8 cellular contexts compared by ENCODE assay signal in the genomic region with DNA sequence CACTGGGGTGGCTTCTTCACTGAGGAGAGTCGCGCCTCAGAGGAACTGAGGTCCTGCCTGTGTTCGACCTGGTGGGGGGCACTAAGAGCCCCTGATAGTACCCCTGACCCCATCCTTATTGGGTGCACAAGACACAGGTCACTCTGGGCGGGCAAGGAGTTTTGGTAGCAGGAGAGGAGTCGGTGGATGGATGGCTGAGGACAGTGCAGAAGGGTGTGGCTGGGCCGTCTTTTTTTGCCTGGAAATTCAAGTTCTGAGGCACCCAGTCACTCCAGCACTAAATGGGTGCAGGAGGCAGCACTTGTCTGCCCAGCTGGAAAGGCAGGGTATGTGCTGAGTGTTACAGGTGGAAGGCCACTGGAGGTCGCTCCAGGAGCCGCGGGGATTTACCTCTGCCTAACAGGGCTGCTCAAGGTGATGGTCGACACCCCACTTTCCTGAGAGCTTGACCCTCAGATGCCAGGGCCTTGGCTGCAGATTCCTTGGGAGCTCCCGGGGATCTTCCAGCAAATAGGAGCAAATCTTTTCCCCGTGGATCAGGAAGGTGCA. TPM values are rescaled to one million over a fixed set of nuclear protein-coding genes. Genes with fewer than 3 reads are reported as not detected.
A peak's percentile ranks its signal among the peaks of the same experiment; 100 is the strongest.
DNase-seq lines count a peak whose midpoint lies in the region; ATAC-seq and TF ChIP-seq lines count a peak whose summit lies in the region.

No MANE protein-coding gene starts in this region.

- intact Hi-C loops in sigmoid colon (cut with DNase I), result loop anchor here (2.0 to 10.0 kb wide), 4 partner anchors 19 to 647 kb away; a partner anchor contains a TSS

- H3K27ac ChIP-seq in fibroblast of lung (ENCODE audit: insufficient read depth, low read length) (peak overlapping the region; percentile 95), sigmoid colon (peak overlapping the region; percentile 90 to 99 (median 92))

- H3K79me2 ChIP-seq in fibroblast of lung (ENCODE audit: control insufficient read depth, insufficient read depth, low read length), result peaks cover 19% of the 10 kb centered on the region

- H2AFZ ChIP-seq in fibroblast of lung (ENCODE audit: low read length), result no peak overlapping the region

- in situ Hi-C loops in SK-MEL-5 (cut with HindIII; ENCODE audit: low pct_unique_long_range_greater_than_20kb, low sequenced_read_pairs), result no loop called here

- H4K20me1 ChIP-seq in fibroblast of lung (ENCODE audit: control insufficient read depth, extremely low read depth, insufficient read depth, low read length), result no peaks in the 10 kb centered on the region

- TF ChIP-seq EP300 in sigmoid colon (IDR thresholded peaks at IDR 0.05), result no peak

- H3K9ac ChIP-seq in fibroblast of lung (ENCODE audit: insufficient read depth, low read length), result peak overlapping the region; percentile 95

- H3K9me3 ChIP-seq in fibroblast of lung (ENCODE audit: control insufficient read depth, insufficient read depth, low read depth, low read length), result no peaks in the 10 kb centered on the region
- no peaks in the 10 kb centered on the region for H3K9me3 ChIP-seq in sigmoid colon

- peak overlapping the region; percentile 100 for H3K4me3 ChIP-seq in GM12875 (ENCODE audit: low read depth, low read length)
- peak overlapping the region; percentile 64 to 98 (median 89) for H3K4me3 ChIP-seq in fibroblast of lung (replicated peaks in 1 of 4; ENCODE audit: control extremely low read depth in 1 of 4, insufficient read depth in 1 of 4, low read depth in 3 of 4, low read length in 4 of 4)
- H3K4me3 ChIP-seq in sigmoid colon, result peak overlapping the region; percentile 81 to 88 (median 82)

- no peak for TF ChIP-seq POLR2A in sigmoid colon (IDR thresholded peaks at IDR 0.05)

- DNase-seq in SK-MEL-5 (ENCODE audit: low read depth, low spot score) (peak; percentile 26), fibroblast of lung (ENCODE audit: low read depth in 2 of 2) (no peak), sigmoid colon (no peak), LoVo (ENCODE audit: low spot score) (no peak), H4 (ENCODE audit: low spot score) (no peak)

- H3K27me3 ChIP-seq in fibroblast of lung (ENCODE audit: control insufficient read depth, insufficient read depth, low read length) (no peaks in the 10 kb centered on the region), sigmoid colon (no peaks in the 10 kb centered on the region)

- TF ChIP-seq CTCF in GM12875 (IDR thresholded peaks at IDR 0.05; ENCODE audit: borderline replicate concordance, insufficient read depth, low read depth, low read length) (peak; percentile 40; the same call in 1 of the 2 replicates), fibroblast of lung (conservative IDR thresholded peaks at IDR 0.05 in 1 of 2, IDR thresholded peaks at IDR 0.05 in 1 of 2; ENCODE audit: low read depth in 1 of 2, low read length in 2 of 2) (no peak), sigmoid colon (IDR thresholded peaks at IDR 0.05) (no peak)

- ATAC-seq in GM21367 (IDR thresholded peaks at IDR 0.05; ENCODE audit: unreplicated experiment), result no peak
- ATAC-seq in HG03432 (IDR thresholded peaks at IDR 0.05; ENCODE audit: unreplicated experiment), result no peak

- H3K36me3 ChIP-seq in fibroblast of lung (ENCODE audit: control insufficient read depth, insufficient read depth, low read length) (peaks cover 27% of the 10 kb centered on the region), sigmoid colon (peaks cover 18 to 53% (median 32%) of the 10 kb centered on the region in 4 donors)

- H3K4me1 ChIP-seq in fibroblast of lung (ENCODE audit: control insufficient read depth, extremely low read depth, insufficient read depth, low read length) (peaks cover 16% of the 10 kb centered on the region), sigmoid colon (peaks cover 0 to 31% (median 28%) of the 10 kb centered on the region in 4 donors)

- 19 to 43% methylated on average over 12 of the region's 12 CpGs for WGBS in sigmoid colon, 2 donors

- peak overlapping the region; percentile 93 for H3K4me2 ChIP-seq in fibroblast of lung (ENCODE audit: extremely low read depth, insufficient read depth, low read length)

RNA-seq across cellular contexts. Expression of a gene that starts 1.0 kb away (rescaled TPM):
- total RNA-seq in SK-MEL-5 (2014; rRNA removed; shearing (Covaris generic)), result 36.5 and 43.3 TPM in 2 replicates
- polyA plus RNA-seq in SK-MEL-5 (2015; cell fraction: cytosol; rRNA removed), result 28.3 and 28.6 TPM in 2 replicates
- polyA plus RNA-seq in SK-MEL-5 (2015; cell fraction: nucleus; rRNA removed), result 41.5 and 46.6 TPM in 2 replicates
- 48.7 and 51.1 TPM in 2 replicates for total RNA-seq in fibroblast of lung
- 8.8 and 10.9 TPM in 2 replicates for polyA plus RNA-seq in fibroblast of lung
- polyA plus RNA-seq in fibroblast of lung (2012), result 22.8 and 45.2 TPM in 2 replicates
- 12.3 and 12.7 TPM in 2 replicates for polyA minus RNA-seq in fibroblast of lung (ENCODE audit: low replicate concordance)
- 10 to 100 TPM; 45.1 to 60.1 (median 53.2) TPM for total RNA-seq in sigmoid colon
- 10 to 100 TPM; 43.7 to 51.1 (median 47.7) TPM for polyA plus RNA-seq in sigmoid colon
- 32.8 and 52.2 TPM in 2 replicates for total RNA-seq in H4 (2014; rRNA removed; shearing (Covaris generic))

RNA-seq across cellular contexts. Expression of a gene that starts 24.4 kb away (rescaled TPM):
- 132 and 150 TPM in 2 replicates for total RNA-seq in SK-MEL-5 (2014; rRNA removed; shearing (Covaris generic))
- polyA plus RNA-seq in SK-MEL-5 (2015; cell fraction: cytosol; rRNA removed), result 585 and 623 TPM in 2 replicates
- 105 and 116 TPM in 2 replicates for polyA plus RNA-seq in SK-MEL-5 (2015; cell fraction: nucleus; rRNA removed)
- 289 and 438 TPM in 2 replicates for total RNA-seq in fibroblast of lung
- polyA plus RNA-seq in fibroblast of lung, result 572 and 611 TPM in 2 replicates
- polyA plus RNA-seq in fibroblast of lung (2012), result 915 and 985 TPM in 2 replicates
- 2,053 and 2,241 TPM in 2 replicates for polyA minus RNA-seq in fibroblast of lung (ENCODE audit: low replicate concordance)
- 100 to 1,000 TPM; 401 to 625 (median 493) TPM for total RNA-seq in sigmoid colon
- 100 to 1,000 TPM in 1 of 3 donors, 10 to 100 TPM in 2; 67.9 to 313 (median 90.6) TPM for polyA plus RNA-seq in sigmoid colon
- 135 and 154 TPM in 2 replicates for total RNA-seq in H4 (2014; rRNA removed; shearing (Covaris generic))

RNA-seq across cellular contexts. Expression of a gene that starts 42.8 kb away (rescaled TPM):
- total RNA-seq in SK-MEL-5 (2014; rRNA removed; shearing (Covaris generic)), result not detected in 2 replicates
- not detected in 2 replicates for polyA plus RNA-seq in SK-MEL-5 (2015; cell fraction: cytosol; rRNA removed)
- polyA plus RNA-seq in SK-MEL-5 (2015; cell fraction: nucleus; rRNA removed), result not detected in 2 replicates
- total RNA-seq in fibroblast of lung (not detected in 2 replicates), sigmoid colon (not detected)
- polyA plus RNA-seq in fibroblast of lung (not detected in 2 replicates), sigmoid colon (1 to 10 TPM in 1 of 3 donors, under 1 TPM in 1, not detected in 1; 0.60 to 2.8 TPM)
- polyA plus RNA-seq in fibroblast of lung (2012), result not detected in 2 replicates
- not detected in 2 replicates for polyA minus RNA-seq in fibroblast of lung (ENCODE audit: low replicate concordance)
- not detected in 2 replicates for total RNA-seq in H4 (2014; rRNA removed; shearing (Covaris generic))

RNA-seq across cellular contexts. Expression of a gene that starts 43.3 kb away (rescaled TPM):
- total RNA-seq in SK-MEL-5 (2014; rRNA removed; shearing (Covaris generic)), result 0.71 TPM in 1 of 2 replicates, not detected in the other
- 0.86 and 2.2 TPM in 2 replicates for polyA plus RNA-seq in SK-MEL-5 (2015; cell fraction: cytosol; rRNA removed)
- polyA plus RNA-seq in SK-MEL-5 (2015; cell fraction: nucleus; rRNA removed), result 0.50 and 4.7 TPM in 2 replicates
- not detected in 2 replicates for total RNA-seq in fibroblast of lung
- polyA plus RNA-seq in fibroblast of lung, result not detected in 2 replicates
- not detected in 2 replicates for polyA plus RNA-seq in fibroblast of lung (2012)
- polyA minus RNA-seq in fibroblast of lung (ENCODE audit: low replicate concordance), result not detected in 2 replicates
- total RNA-seq in sigmoid colon, result 1 to 10 TPM; 1.1 to 3.8 (median 3.1) TPM
- polyA plus RNA-seq in sigmoid colon, result 10 to 100 TPM in 1 of 3 donors, 1 to 10 TPM in 2; 7.8 to 25.2 (median 9.5) TPM
- total RNA-seq in H4 (2014; rRNA removed; shearing (Covaris generic)), result 0.04 TPM in 1 of 2 replicates, not detected in the other
